Comparison of ENCODE assay signal across 1 cellular context in genomic region chr17:81903896-81904599, GRCh38.
TF ChIP-seq lines count a peak whose summit lies in the region.

No MANE protein-coding gene starts in this region.

TF ChIP-seq in HepG2, 621 proteins besides CTCF, POLR2A, EP300 and RAD21:
- 0 out of 2 replicates have a peak, but pooled peaks have one; percentile 53 for TF ChIP-seq ZNF768 (CRISPR knock-in tag; IDR thresholded peaks at IDR 0.05)
- TF ChIP-seq ZNF530 (CRISPR knock-in tag; IDR thresholded peaks at IDR 0.05; ENCODE audit: low read depth), result no peak
- TF ChIP-seq TEF (CRISPR knock-in tag; IDR thresholded peaks at IDR 0.05), result no peak
- TF ChIP-seq IRX3 (CRISPR knock-in tag; IDR thresholded peaks at IDR 0.05; ENCODE audit: borderline replicate concordance, low read depth), result no peak
- no peak for TF ChIP-seq SKIL (CRISPR knock-in tag; IDR thresholded peaks at IDR 0.05; ENCODE audit: borderline replicate concordance)
- TF ChIP-seq ZBTB33 (CRISPR knock-in tag; IDR thresholded peaks at IDR 0.05), result peak; percentile 59; the same call in 1 of the 2 replicates
- no peak for TF ChIP-seq IRF1 (CRISPR knock-in tag; IDR thresholded peaks at IDR 0.05; ENCODE audit: low read depth)
- TF ChIP-seq HNRNPL (IDR thresholded peaks at IDR 0.05; ENCODE audit: low read depth, low read length), result 0 out of 2 replicates have a peak, but pooled peaks have one; percentile 16
- TF ChIP-seq MAFK (conservative IDR thresholded peaks at IDR 0.05 in 1 of 2, IDR thresholded peaks at IDR 0.05 in 1 of 2; ENCODE audit: low read length in 2 of 2), result no peak
- no peak for TF ChIP-seq ZNF547 (CRISPR knock-in tag; IDR thresholded peaks at IDR 0.05)
- no peak for TF ChIP-seq MAFF (IDR thresholded peaks at IDR 0.05; ENCODE audit: low read depth, low read length)
- TF ChIP-seq NFIC (IDR thresholded peaks at IDR 0.05; ENCODE audit: low read length), result no peak
- TF ChIP-seq ONECUT2 (CRISPR knock-in tag; IDR thresholded peaks at IDR 0.05), result no peak
- TF ChIP-seq NFIB (CRISPR knock-in tag; IDR thresholded peaks at IDR 0.05; ENCODE audit: borderline replicate concordance), result no peak
- peak; percentile 27 for TF ChIP-seq AGO2 (optimal IDR thresholded peaks at IDR 0.05; ENCODE audit: low read depth, low read length)
- 0 out of 2 replicates have a peak, but pooled peaks have one; percentile 7 for TF ChIP-seq PCBP1 (IDR thresholded peaks at IDR 0.05; ENCODE audit: borderline replicate concordance, low read depth, low read length)
- peak; percentile 1 for TF ChIP-seq SRSF1 (optimal IDR thresholded peaks at IDR 0.05; ENCODE audit: low read depth, low read length)
- TF ChIP-seq ZNF841 (CRISPR knock-in tag; IDR thresholded peaks at IDR 0.05; ENCODE audit: borderline replicate concordance), result no peak
- no peak for TF ChIP-seq ZKSCAN1 (IDR thresholded peaks at IDR 0.05; ENCODE audit: low read length)
- no peak for TF ChIP-seq ZNF652 (CRISPR knock-in tag; IDR thresholded peaks at IDR 0.05; ENCODE audit: borderline replicate concordance, low read depth)
- TF ChIP-seq ZFYVE20 (CRISPR knock-in tag; IDR thresholded peaks at IDR 0.05; ENCODE audit: borderline replicate concordance, low read depth), result 0 out of 2 replicates have a peak, but pooled peaks have one; percentile 30
- peak; percentile 49; the same call in 1 of the 2 replicates for TF ChIP-seq RBFOX2 (IDR thresholded peaks at IDR 0.05; ENCODE audit: low read depth, low read length)
- TF ChIP-seq ZFP90 (CRISPR knock-in tag; IDR thresholded peaks at IDR 0.05; ENCODE audit: borderline replicate concordance), result no peak
